In the genomic region with DNA sequence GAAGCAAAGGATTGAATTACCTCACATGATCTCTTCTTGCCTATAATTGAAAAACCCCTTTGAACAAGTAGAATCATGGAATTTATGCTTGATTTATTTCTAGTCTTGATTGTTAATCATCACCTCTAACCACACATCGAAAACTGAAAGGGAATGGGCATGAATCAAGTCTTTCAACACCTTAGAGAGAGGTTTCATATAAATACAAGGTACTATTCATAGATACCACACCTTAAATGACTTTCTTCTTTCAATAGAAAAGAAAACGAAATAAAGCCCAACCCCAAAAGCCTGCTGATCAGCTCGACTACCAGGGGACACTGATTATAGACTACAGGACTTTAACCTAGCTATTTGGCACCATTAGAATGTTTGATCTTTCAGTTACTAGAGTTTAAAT, we compare ENCODE assay signal across 20 cellular contexts.
DNase-seq lines count a peak whose midpoint lies in the region; ATAC-seq and TF ChIP-seq lines count a peak whose summit lies in the region.
"Had no signal": no experiment of that assay in that cellular context is flagged by ENCODE, and none has a peak within 500 bp of the region (broad histone marks: within the 10 kb centered on the region; RNA-seq: fewer than 3 reads in every experiment).

No MANE protein-coding gene starts in this region.

- H3K27ac Mint-ChIP-seq in GM23338 (no peak overlapping the region), nephron progenitor cell (no peak overlapping the region)

- H3K27ac ChIP-seq in GM23338 (ENCODE audit: low read depth) (no peak overlapping the region), MM.1S (ENCODE audit: low read length) (no peak overlapping the region)
- H3K27ac ChIP-seq: adrenal gland, cardiac muscle cell, gastroesophageal sphincter, left ventricle myocardium inferior, neutrophil had no signal

- H3K4me3 ChIP-seq in GM23338 (no peak overlapping the region), MM.1S (ENCODE audit: low read length) (no peak overlapping the region), epithelial cell of esophagus (ENCODE audit: low read length) (no peak overlapping the region)
- H3K4me3 ChIP-seq: adrenal gland, cardiac muscle cell, gastroesophageal sphincter, left ventricle myocardium inferior had no signal

- no peaks in the 10 kb centered on the region for H3K9me3 ChIP-seq in MM.1S (replicated peaks; ENCODE audit: insufficient read depth, low read length)
- H3K9me3 ChIP-seq: adrenal gland, gastroesophageal sphincter, left ventricle myocardium inferior, neutrophil had no signal

- H3K4me1 ChIP-seq in GM23338 (ENCODE audit: insufficient read depth) (0 out of 2 replicates have a peak, but pooled peaks cover 2% of the 10 kb centered on the region), MM.1S (ENCODE audit: low read length) (peaks cover 14% of the 10 kb centered on the region)
- H3K4me1 ChIP-seq: adrenal gland, gastroesophageal sphincter, left ventricle myocardium inferior had no signal

- no peaks in the 10 kb centered on the region for H3K36me3 ChIP-seq in GM23338 (ENCODE audit: insufficient read depth)
- no peaks in the 10 kb centered on the region for H3K36me3 ChIP-seq in MM.1S (replicated peaks; ENCODE audit: insufficient read depth, low read length)
- H3K36me3 ChIP-seq: adrenal gland, cardiac muscle cell, gastroesophageal sphincter, left ventricle myocardium inferior, neutrophil had no signal

- H3K9me3 Mint-ChIP-seq in GM23338: no peaks in the 10 kb centered on the region
- no peaks in the 10 kb centered on the region for H3K9me3 Mint-ChIP-seq in nephron progenitor cell

- H3F3A ChIP-seq in GM23338 (replicated peaks; ENCODE audit: low read depth) (no peaks in the 10 kb centered on the region), MM.1S (ENCODE audit: insufficient read depth, low read length) (peaks cover 13% of the 10 kb centered on the region)

- peaks cover 12% of the 10 kb centered on the region for H3K4me1 Mint-ChIP-seq in GM23338
- H3K4me1 Mint-ChIP-seq in nephron progenitor cell: no peaks in the 10 kb centered on the region

- H2AFZ ChIP-seq in GM23338 (peak overlapping the region; percentile 25; the same call in 1 of the 2 replicates), MM.1S (ENCODE audit: low read length) (no peak overlapping the region)

- DNase-seq in GM23338 (ENCODE audit: low spot score) (no peak), MM.1S (peak; percentile 78), epithelial cell of esophagus (ENCODE audit: low read depth) (peak; percentile 92), OCI-M1 (lab: John Stamatoyannopoulos, UW) (no peak), GF-D8 (lab: John Stamatoyannopoulos, UW) (no peak), nephron progenitor cell (no peak), nucleus accumbens (lab: John Stamatoyannopoulos, UW) (no peak)
- DNase-seq: activated CD4-positive, alpha-beta T cell treated with anti-CD3 and anti-CD28 coated beads, Interleukin-2, amount 50 U/mL, for 1 hour; activated gamma-delta T cell; adrenal gland; dermis blood vessel endothelial cell; left ventricle myocardium inferior; NCI-H2029 treated with DMSO at 0.1 percent for 48 hours; NCI-H524; retina; stimulated activated CD4-positive, alpha-beta T cell treated with anti-CD3 and anti-CD28 coated beads, Interleukin-12 subunit alpha, Interleukin-12 subunit beta, amount 100 ng/mL, for 4 hours had no signal

- no peak overlapping the region for H3K9ac ChIP-seq in MM.1S (ENCODE audit: low read length)

- H3K4me2 ChIP-seq in GM23338: no peak overlapping the region
- peak overlapping the region; percentile 34 for H3K4me2 ChIP-seq in MM.1S (ENCODE audit: low read depth, low read length)

- H3K27me3 ChIP-seq in GM23338 (ENCODE audit: insufficient read depth) (no peaks in the 10 kb centered on the region), MM.1S (replicated peaks; ENCODE audit: insufficient read depth, low read length) (peaks cover 68% of the 10 kb centered on the region)
- H3K27me3 ChIP-seq: adrenal gland, cardiac muscle cell, gastroesophageal sphincter, neutrophil had no signal

- H3K9me2 ChIP-seq in GM23338 (ENCODE audit: insufficient read depth) (no peaks in the 10 kb centered on the region; the same call in 1 of the 2 replicates), MM.1S (replicated peaks; ENCODE audit: insufficient read depth, low read length) (no peaks in the 10 kb centered on the region)

- ATAC-seq in GM18498 (IDR thresholded peaks at IDR 0.05; ENCODE audit: unreplicated experiment) (peak; percentile 64), GM23338 (no peak)
- ATAC-seq: gastroesophageal sphincter had no signal

- H3K36me3 Mint-ChIP-seq in GM23338 (ENCODE audit: low read depth) (no peaks in the 10 kb centered on the region), nephron progenitor cell (ENCODE audit: low read depth) (no peaks in the 10 kb centered on the region)

- H3K4me3 Mint-ChIP-seq in GM23338: no peak overlapping the region
- H3K4me3 Mint-ChIP-seq in nephron progenitor cell: no peak overlapping the region

- no peaks in the 10 kb centered on the region for H4K20me1 ChIP-seq in GM23338 (replicated peaks; ENCODE audit: insufficient read depth)
- peaks cover 4% of the 10 kb centered on the region; the same call in 1 of the 2 replicates for H4K20me1 ChIP-seq in MM.1S (ENCODE audit: insufficient read depth, low read length)

- H3K27me3 Mint-ChIP-seq in GM23338 (ENCODE audit: insufficient read depth, low read depth, poor library complexity) (no peaks in the 10 kb centered on the region), nephron progenitor cell (ENCODE audit: low read depth, poor library complexity) (no peaks in the 10 kb centered on the region)

- H3K79me2 ChIP-seq in GM23338 (replicated peaks; ENCODE audit: insufficient read depth) (no peaks in the 10 kb centered on the region), MM.1S (ENCODE audit: low read length) (no peaks in the 10 kb centered on the region)

- no peak for TF ChIP-seq CTCF in GM23338 (conservative IDR thresholded peaks at IDR 0.05; ENCODE audit: low read depth in 2 of 2)
- no peak for TF ChIP-seq CTCF in MM.1S (IDR thresholded peaks at IDR 0.05; ENCODE audit: low read length)
- no peak for TF ChIP-seq CTCF in epithelial cell of esophagus (IDR thresholded peaks at IDR 0.05; ENCODE audit: insufficient read depth, low read depth, low read length, missing control alignments)
- TF ChIP-seq CTCF in nephron progenitor cell (IDR thresholded peaks at IDR 0.05): no peak

TF ChIP-seq in GM23338, 12 proteins besides CTCF, POLR2A, EP300 and RAD21:
- no peak for TF ChIP-seq ZNF331 (CRISPR knock-in tag; IDR thresholded peaks at IDR 0.05; ENCODE audit: low read depth)
- TF ChIP-seq ZNF114 (CRISPR knock-in tag; IDR thresholded peaks at IDR 0.05): no peak
- TF ChIP-seq NANOG (IDR thresholded peaks at IDR 0.05; ENCODE audit: borderline replicate concordance): no peak
- no peak for TF ChIP-seq EZH2phosphoT487 (IDR thresholded peaks at IDR 0.05; ENCODE audit: unreplicated experiment)
- TF ChIP-seq CREB1 (CRISPR knock-in tag; IDR thresholded peaks at IDR 0.05; ENCODE audit: low read depth): no peak
- no peak for TF ChIP-seq REST (IDR thresholded peaks at IDR 0.05; ENCODE audit: unreplicated experiment)
- no peak for TF ChIP-seq POLR2AphosphoS5 (IDR thresholded peaks at IDR 0.05; ENCODE audit: low read depth)
- TF ChIP-seq, protein P1, sequence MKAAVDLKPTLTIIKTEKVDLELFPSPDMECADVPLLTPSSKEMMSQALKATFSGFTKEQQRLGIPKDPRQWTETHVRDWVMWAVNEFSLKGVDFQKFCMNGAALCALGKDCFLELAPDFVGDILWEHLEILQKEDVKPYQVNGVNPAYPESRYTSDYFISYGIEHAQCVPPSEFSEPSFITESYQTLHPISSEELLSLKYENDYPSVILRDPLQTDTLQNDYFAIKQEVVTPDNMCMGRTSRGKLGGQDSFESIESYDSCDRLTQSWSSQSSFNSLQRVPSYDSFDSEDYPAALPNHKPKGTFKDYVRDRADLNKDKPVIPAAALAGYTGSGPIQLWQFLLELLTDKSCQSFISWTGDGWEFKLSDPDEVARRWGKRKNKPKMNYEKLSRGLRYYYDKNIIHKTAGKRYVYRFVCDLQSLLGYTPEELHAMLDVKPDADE (IDR thresholded peaks at IDR 0.05): no peak
- TF ChIP-seq JUNB (IDR thresholded peaks at IDR 0.05; ENCODE audit: unreplicated experiment): no peak
- TF ChIP-seq STAT1 (IDR thresholded peaks at IDR 0.05; ENCODE audit: unreplicated experiment): no peak
TF ChIP-seq in GM23338: peak in this region for 0.

Comparison
In these comparisons a context has a peak if more than half of its experiments do, and no peak if none do; other contexts are left out.
1. DNase-seq: peak in MM.1S (single experiment) and epithelial cell of esophagus (single experiment); none in GM23338 (single experiment), OCI-M1 (single experiment), GF-D8 (single experiment), nephron progenitor cell (single experiment) and nucleus accumbens (0 of 56).